Comparison of ENCODE assay signal across 25 cellular contexts in genomic region chr2:227103583-227103982, GRCh38.
"Had no signal": no experiment of that assay in that cellular context is flagged by ENCODE, and none has a peak within 500 bp of the region (broad histone marks: within the 10 kb centered on the region; RNA-seq: fewer than 3 reads in every experiment).

No MANE protein-coding gene starts in this region.

- H3K36me3 ChIP-seq: ascending aorta had no signal

- H3K4me3 ChIP-seq: ascending aorta, PC-9, SK-N-MC had no signal

- DNase-seq: activated B cell treated with CpG ODN at 0.5 μM for 24 hours; activated CD4-positive, alpha-beta T cell treated with anti-CD3 and anti-CD28 coated beads for 1 hour; activated CD4-positive, alpha-beta T cell treated with anti-CD3 and anti-CD28 coated beads, Interleukin-2, amount 10 ng/mL, durations not matched to agents 24 days and 14 days; activated CD4-positive, alpha-beta T cell treated with anti-CD3 and anti-CD28 coated beads, Interleukin-2, amount 50 U/mL, for 48 hours; activated CD8-positive, alpha-beta memory T cell treated with anti-CD3 and anti-CD28 coated beads, Interleukin-2, amount 10 ng/mL, durations not matched to agents 7 days and 5 days; activated effector memory CD4-positive, alpha-beta T cell treated with Interleukin-2 at 50 U/mL for 16 hours; activated naive CD4-positive, alpha-beta T cell; activated naive CD8-positive, alpha-beta T cell treated with anti-CD3 and anti-CD28 coated beads, Interleukin-2, amount 50 U/mL, for 24 hours; activated T-cell treated with anti-CD3 and anti-CD28 coated beads, Interleukin-2, amount 50 U/mL, for 24 hours; amniotic stem cell; NCI-H1105; NCI-H146; NCI-H187 treated with DMSO at 0.1 percent for 48 hours; NCI-H2081 treated with DMSO at 0.1 percent for 48 hours; NCI-H2171; NCI-H2227 treated with DMSO at 0.1 percent for 48 hours; NCI-H524; PC-9; T-cell; T-helper 2 cell; T1000 had no signal

- H3K4me1 ChIP-seq: ascending aorta had no signal

- ATAC-seq: activated CD8-positive, alpha-beta memory T cell treated with anti-CD3 and anti-CD28 coated beads, Interleukin-2, amount 10 ng/mL, durations not matched to agents 7 days and 5 days; activated naive CD4-positive, alpha-beta T cell treated with anti-CD3 and anti-CD28 coated beads, Interleukin-2, amount 50 U/mL, for 72 hours; activated naive CD8-positive, alpha-beta T cell treated with anti-CD3 and anti-CD28 coated beads, Interleukin-2, amount 50 U/mL, for 24 hours; T-cell had no signal

- H3K27me3 ChIP-seq: ascending aorta had no signal

- H3K9me3 ChIP-seq: ascending aorta had no signal

- H3K27ac ChIP-seq: ascending aorta, KMS-11, PC-9, SK-N-MC had no signal
